In genomic region chr14:95535226-95536021, GRCh38 we compare ENCODE assay signal across 8 cellular contexts. TPM values are rescaled to one million over a fixed set of nuclear protein-coding genes. Genes with fewer than 3 reads are reported as not detected.
A peak's percentile ranks its signal among the peaks of the same experiment; 100 is the strongest.
DNase-seq lines count a peak whose midpoint lies in the region; ATAC-seq and TF ChIP-seq lines count a peak whose summit lies in the region.

No MANE protein-coding gene starts in this region.

- 0 out of 2 replicates have a peak overlapping the region, but pooled peaks have one; percentile 25 for H2AFZ ChIP-seq in SK-N-SH (ENCODE audit: low read depth)

- H3K36me3 ChIP-seq in SK-N-SH (replicated peaks in 1 of 2; ENCODE audit: control insufficient read depth in 1 of 2, insufficient read depth in 2 of 2, low read length in 1 of 2) = peaks cover 13 to 14% of the 10 kb centered on the region in 2 experiments
- H3K36me3 ChIP-seq in spleen = peaks cover 0 to 10% (median 0%) of the 10 kb centered on the region in 6 donors

- H3K36me3 Mint-ChIP-seq in activated T-cell treated with anti-CD3 and anti-CD28 coated beads, Interleukin-2, amount 50 U/mL, for 24 hours (ENCODE audit: low read depth) = peaks cover 49% of the 10 kb centered on the region

- H3K9ac ChIP-seq in SK-N-SH = peak overlapping the region; percentile 83

- TF ChIP-seq CTCF in SK-N-SH (IDR thresholded peaks at IDR 0.05) (no peak), spleen (IDR thresholded peaks at IDR 0.05 in 8 of 11, conservative IDR thresholded peaks at IDR 0.05 in 3 of 11) (no peak)

- H3K27ac ChIP-seq in SK-N-SH (ENCODE audit: low read depth in 2 of 2, low read length in 1 of 2) (peak overlapping the region; percentile 57 to 58; a peak in 2 of 4 replicates), spleen (peak overlapping the region in 6 of 8 donors; percentile 76 to 92 (median 90))

- no peak for TF ChIP-seq POLR2A in spleen (IDR thresholded peaks at IDR 0.05)

- H3F3A ChIP-seq in SK-N-SH (replicated peaks; ENCODE audit: insufficient read depth) = peaks cover 5% of the 10 kb centered on the region

- intact Hi-C loops in spleen (cut with DNase I; ENCODE audit: low total_unique reads) = no loop called here

- peak overlapping the region; percentile 94 for H3K4me3 Mint-ChIP-seq in activated T-cell treated with anti-CD3 and anti-CD28 coated beads, Interleukin-2, amount 50 U/mL, for 24 hours

- H3K27me3 ChIP-seq in SK-N-SH (ENCODE audit: insufficient read depth) (no peaks in the 10 kb centered on the region), spleen (replicated peaks in 1 of 7) (no peaks in the 10 kb centered on the region)

- H3K9me2 ChIP-seq in SK-N-SH = no peaks in the 10 kb centered on the region

- CTCF ChIA-PET in SK-N-SH (lab: Yijun Ruan, JAX) = interaction anchor here (0.9 to 15.5 kb wide), 7 partner anchors 8 to 103 kb away, joined by 3 to 254 read pairs (median 5); no protein-coding TSS in a partner anchor

- H4K20me1 ChIP-seq in SK-N-SH (ENCODE audit: insufficient read depth) = peaks cover 51% of the 10 kb centered on the region

- peaks cover 92% of the 10 kb centered on the region for H3K79me2 ChIP-seq in SK-N-SH (ENCODE audit: insufficient read depth)

- H3K4me1 ChIP-seq in SK-N-SH (ENCODE audit: control insufficient read depth in 1 of 2, insufficient read depth in 2 of 2, low read depth in 1 of 2, low read length in 1 of 2) = peaks cover 23 to 41% of the 10 kb centered on the region in 2 experiments
- peaks cover 36 to 82% (median 66%) of the 10 kb centered on the region in 6 donors for H3K4me1 ChIP-seq in spleen

- H3K4me1 Mint-ChIP-seq in activated T-cell treated with anti-CD3 and anti-CD28 coated beads, Interleukin-2, amount 50 U/mL, for 24 hours (ENCODE audit: low read depth) = peaks cover 65% of the 10 kb centered on the region

- H3K9me3 ChIP-seq in SK-N-SH = no peaks in the 10 kb centered on the region
- H3K9me3 ChIP-seq in spleen = no peaks in the 10 kb centered on the region

- no peaks in the 10 kb centered on the region for H3K9me3 Mint-ChIP-seq in activated T-cell treated with anti-CD3 and anti-CD28 coated beads, Interleukin-2, amount 50 U/mL, for 24 hours

- ATAC-seq in SK-N-SH treated with all-trans-retinoic acid at 6 μM for 48 hours = no peak
- ATAC-seq in HG02970 (IDR thresholded peaks at IDR 0.05; ENCODE audit: low FRiP score, unreplicated experiment) = peak; percentile 1

- POLR2A ChIA-PET in SK-N-SH (lab: Yijun Ruan, JAX) = interaction anchor here (0.6 to 2.7 kb wide), 5 partner anchors 10 to 95 kb away, joined by 3 to 10 read pairs (median 3); no protein-coding TSS in a partner anchor

- DNase-seq in SK-N-SH (peak; percentile 63), spleen (peak; percentile 93), OCI-M1 (lab: John Stamatoyannopoulos, UW) (no peak), globus pallidus (ENCODE audit: low spot score) (no peak)
- peak; percentile 47 for DNase-seq in activated T-cell treated with anti-CD3 and anti-CD28 coated beads, Interleukin-2, amount 50 U/mL, for 24 hours

- H3K4me3 ChIP-seq in SK-N-SH (ENCODE audit: low read depth in 2 of 2, low read length in 1 of 2) (peak overlapping the region; percentile 80 to 95), iPS-11a (ENCODE audit: low read depth, low read length) (peak overlapping the region; percentile 89), spleen (peak overlapping the region; percentile 81 to 100 (median 98))

- peak overlapping the region; percentile 93 for H3K4me2 ChIP-seq in SK-N-SH

- no peaks in the 10 kb centered on the region for H3K27me3 Mint-ChIP-seq in activated T-cell treated with anti-CD3 and anti-CD28 coated beads, Interleukin-2, amount 50 U/mL, for 24 hours

- TF ChIP-seq EP300 in SK-N-SH (IDR thresholded peaks at IDR 0.05; ENCODE audit: borderline replicate concordance in 1 of 2, low read depth in 1 of 2, low read length in 1 of 2) = no peak

- no peak for TF ChIP-seq RAD21 in SK-N-SH (IDR thresholded peaks at IDR 0.05; ENCODE audit: low read length)

- WGBS in SK-N-SH (ENCODE audit: low lambda C conversion rate) = 1% methylated on average over 37 of the region's 52 CpGs
- WGBS in spleen, 5 donors = 1 to 4% (median 2%) methylated on average over 34 to 52 of the region's 52 CpGs

- H3K27ac Mint-ChIP-seq in activated T-cell treated with anti-CD3 and anti-CD28 coated beads, Interleukin-2, amount 50 U/mL, for 24 hours = peak overlapping the region; percentile 88

TF ChIP-seq in SK-N-SH, 30 proteins besides CTCF, POLR2A, EP300 and RAD21:
- TF ChIP-seq REST (IDR thresholded peaks at IDR 0.05; ENCODE audit: low read depth, low read length) (no peak), MAX (IDR thresholded peaks at IDR 0.05; ENCODE audit: low read depth) (no peak), MEF2A (IDR thresholded peaks at IDR 0.05; ENCODE audit: borderline replicate concordance, low read depth) (no peak), NFIC (IDR thresholded peaks at IDR 0.05; ENCODE audit: borderline replicate concordance) (no peak)

TF ChIP-seq in SK-N-SH treated with all-trans-retinoic acid at 6 μM for 48 hours, 23 proteins besides CTCF, POLR2A, EP300 and RAD21 (continues in another document):
- TF ChIP-seq GLIS3 (CRISPR knock-in tag; IDR thresholded peaks at IDR 0.05) (no peak), TCF4 (CRISPR knock-in tag; IDR thresholded peaks at IDR 0.05; ENCODE audit: borderline replicate concordance) (no peak), PATZ1 (CRISPR knock-in tag; IDR thresholded peaks at IDR 0.05; ENCODE audit: borderline replicate concordance) (no peak), SNAI2 (CRISPR knock-in tag; IDR thresholded peaks at IDR 0.05) (no peak), OSR1 (CRISPR knock-in tag; IDR thresholded peaks at IDR 0.05) (no peak), ZNF565 (CRISPR knock-in tag; conservative IDR thresholded peaks at IDR 0.05; ENCODE audit: low read depth) (no peak), ZFP30 (CRISPR knock-in tag; IDR thresholded peaks at IDR 0.05) (no peak), ZC3H10 (CRISPR knock-in tag; IDR thresholded peaks at IDR 0.05) (no peak), ISL1 (CRISPR knock-in tag; IDR thresholded peaks at IDR 0.05) (no peak), CSRNP3 (CRISPR knock-in tag; IDR thresholded peaks at IDR 0.05) (no peak), TOX (CRISPR knock-in tag; IDR thresholded peaks at IDR 0.05; ENCODE audit: borderline replicate concordance) (no peak), BACH2 (CRISPR knock-in tag; IDR thresholded peaks at IDR 0.05; ENCODE audit: borderline replicate concordance) (no peak), CREB5 (CRISPR knock-in tag; IDR thresholded peaks at IDR 0.05; ENCODE audit: low read depth) (no peak)

RNA-seq across cellular contexts. Expression of gene GLRX5, which starts 0.6 kb away (rescaled TPM):
- polyA plus RNA-seq in SK-N-SH (2012; rRNA removed) = 29.1 and 31.4 TPM in 2 replicates
- polyA plus RNA-seq in SK-N-SH (2012; cell fraction: cytosol; rRNA removed) = 45.1 and 60.1 TPM in 2 replicates
- 6.3 and 10.9 TPM in 2 replicates for polyA plus RNA-seq in SK-N-SH (2012; cell fraction: nucleus; rRNA removed)
- total RNA-seq in spleen = 10 to 100 TPM; 18.2 to 48.4 (median 24.6) TPM
- polyA plus RNA-seq in spleen = 10 to 100 TPM; 24.4 to 37.3 (median 34.0) TPM

RNA-seq across cellular contexts. Expression of gene SYNE3, which starts 19.0 kb away (rescaled TPM):
- polyA plus RNA-seq in SK-N-SH (2012; rRNA removed) (1.8 and 2.0 TPM in 2 replicates), spleen (1 to 10 TPM; 1.4 to 5.2 (median 1.8) TPM)
- 0.80 and 1.3 TPM in 2 replicates for polyA plus RNA-seq in SK-N-SH (2012; cell fraction: cytosol; rRNA removed)
- 3.0 and 3.6 TPM in 2 replicates for polyA plus RNA-seq in SK-N-SH (2012; cell fraction: nucleus; rRNA removed)
- total RNA-seq in spleen = 10 to 100 TPM; 26.8 to 34.5 (median 28.9) TPM

Comparison
In these comparisons a context has a peak if more than half of its experiments do, and no peak if none do; other contexts are left out.
1. DNase-seq: peak in SK-N-SH (single experiment), activated T-cell treated with anti-CD3 and anti-CD28 coated beads, Interleukin-2, amount 50 U/mL, for 24 hours (single experiment) and spleen (single experiment); none in OCI-M1 (single experiment) and globus pallidus (single experiment).
2. Peak in every context shown above with its lines, with median percentiles within 50 percentile points of each other: H3K4me3 ChIP-seq.